In the genomic region with DNA sequence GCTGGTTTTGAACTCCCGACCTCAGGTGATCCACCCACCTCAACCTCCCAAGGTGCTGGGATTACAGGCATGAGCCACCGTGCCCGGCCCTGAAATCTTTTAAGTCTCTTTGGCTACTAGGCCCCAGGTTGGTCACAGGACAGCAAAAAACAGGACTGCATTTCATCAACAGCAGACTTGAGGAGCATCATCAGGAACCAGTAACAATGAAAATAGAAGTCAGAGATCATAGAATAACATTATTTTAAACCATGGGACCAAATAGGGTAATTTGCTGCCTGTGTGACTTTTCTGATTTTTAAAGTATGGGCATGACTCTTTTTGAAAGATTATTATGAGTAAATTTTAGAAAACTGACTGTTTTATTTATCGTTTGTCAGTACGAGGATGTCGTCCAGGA, we compare ENCODE assay signal across 21 cellular contexts.
"Had no signal": no experiment of that assay in that cellular context is flagged by ENCODE, and none has a peak within 500 bp of the region (broad histone marks: within the 10 kb centered on the region; RNA-seq: fewer than 3 reads in every experiment).

No MANE protein-coding gene starts in this region.

- ATAC-seq: activated CD8-positive, alpha-beta T cell treated with anti-CD3 and anti-CD28 coated beads, Interleukin-2, amount 10 ng/mL, durations not matched to agents 7 days and 5 days; SK-N-SH treated with all-trans-retinoic acid at 6 μM for 48 hours had no signal

- H3K27me3 Mint-ChIP-seq: activated naive CD4-positive, alpha-beta T cell treated with anti-CD3 and anti-CD28 coated beads, Interleukin-2, amount 10 ng/mL, durations not matched to agents 7 days and 5 days; brain had no signal

- DNase-seq: activated CD8-positive, alpha-beta memory T cell treated with anti-CD3 and anti-CD28 coated beads, Interleukin-2, amount 50 U/mL, for 4 hours; activated CD8-positive, alpha-beta T cell treated with anti-CD3 and anti-CD28 coated beads, Interleukin-2, amount 10 ng/mL, durations not matched to agents 7 days and 5 days; activated naive CD4-positive, alpha-beta T cell treated with anti-CD3 and anti-CD28 coated beads, Interleukin-2, amount 10 ng/mL, durations not matched to agents 7 days and 5 days; amniotic stem cell; central memory CD4-positive, alpha-beta T cell; esophagus squamous epithelium; glutamatergic neuron; hypothalamus; kidney; left ventricle myocardium inferior; ovary; SHP77; stimulated activated CD4-positive, alpha-beta T cell treated with anti-CD3 and anti-CD28 coated beads, Interleukin-2, amount 100 ng/mL, for 48 hours; stimulated activated naive CD4-positive, alpha-beta T cell treated with Interleukin-2 at 50 U/mL for 16 hours; substantia nigra; T-helper 1 cell; transverse colon had no signal

- H3K4me3 Mint-ChIP-seq: activated CD8-positive, alpha-beta T cell treated with anti-CD3 and anti-CD28 coated beads, Interleukin-2, amount 10 ng/mL, durations not matched to agents 7 days and 5 days; activated naive CD4-positive, alpha-beta T cell treated with anti-CD3 and anti-CD28 coated beads, Interleukin-2, amount 10 ng/mL, durations not matched to agents 7 days and 5 days; brain; neural progenitor cell had no signal

- H3K27ac ChIP-seq: left ventricle myocardium inferior, neural progenitor cell, ovary had no signal

- H3K4me2 ChIP-seq: neural progenitor cell had no signal

- H3K27me3 ChIP-seq: esophagus squamous epithelium, neural progenitor cell, ovary, transverse colon had no signal

- H3K9me3 Mint-ChIP-seq: activated naive CD4-positive, alpha-beta T cell treated with anti-CD3 and anti-CD28 coated beads, Interleukin-2, amount 10 ng/mL, durations not matched to agents 7 days and 5 days; brain; neural progenitor cell had no signal

- H3K9me3 ChIP-seq: esophagus squamous epithelium, left ventricle myocardium inferior, ovary, transverse colon had no signal

- H3K27ac Mint-ChIP-seq: activated naive CD4-positive, alpha-beta T cell treated with anti-CD3 and anti-CD28 coated beads, Interleukin-2, amount 10 ng/mL, durations not matched to agents 7 days and 5 days; neural progenitor cell had no signal

- H3K9ac ChIP-seq: neural progenitor cell had no signal

- H3K4me3 ChIP-seq: coronary artery, esophagus squamous epithelium, left ventricle myocardium inferior, neural progenitor cell, ovary, transverse colon had no signal

- H3K4me1 ChIP-seq: neural progenitor cell had no signal

- H3K36me3 ChIP-seq: ovary had no signal

- H3K4me1 Mint-ChIP-seq: neural progenitor cell had no signal

- H2AFZ ChIP-seq: neural progenitor cell had no signal
